ENCODE assay signal across 31 cellular contexts in genomic region chr20:39089029-39089428, GRCh38.
DNase-seq lines count a peak whose midpoint lies in the region; ATAC-seq and TF ChIP-seq lines count a peak whose summit lies in the region.
"Had no signal": no experiment of that assay in that cellular context is flagged by ENCODE, and none has a peak within 500 bp of the region (broad histone marks: within the 10 kb centered on the region; RNA-seq: fewer than 3 reads in every experiment).

No MANE protein-coding gene starts in this region.

- H3K4me1 Mint-ChIP-seq in Caco-2 (ENCODE audit: low read depth, unreplicated experiment) (no peaks in the 10 kb centered on the region), immature natural killer cell (peaks cover 9 to 16% of the 10 kb centered on the region in 2 donors), T-helper 17 cell (peaks cover 5% of the 10 kb centered on the region)
- H3K4me1 Mint-ChIP-seq in activated CD8-positive, alpha-beta T cell treated with anti-CD3 and anti-CD28 coated beads, Interleukin-2, amount 10 ng/mL, durations not matched to agents 7 days and 5 days (ENCODE audit: low read depth): no peaks in the 10 kb centered on the region

- TF ChIP-seq CTCF in Caco-2 (IDR thresholded peaks at IDR 0.05; ENCODE audit: insufficient read depth in 1 of 2, low read depth in 1 of 2, low read length in 1 of 2, severe bottlenecking in 1 of 2, unreplicated experiment in 1 of 2) (no peak), HEK293 (tag by site-specific recombination; IDR thresholded peaks at IDR 0.05) (no peak)

- H3K27me3 Mint-ChIP-seq in Caco-2 (ENCODE audit: insufficient read depth, unreplicated experiment) (peaks cover 18% of the 10 kb centered on the region), immature natural killer cell (ENCODE audit: low read depth in 3 of 3) (peaks cover 0 to 6% (median 4%) of the 10 kb centered on the region in 3 donors), T-helper 17 cell (peaks cover 43% of the 10 kb centered on the region)
- H3K27me3 Mint-ChIP-seq in activated CD8-positive, alpha-beta T cell treated with anti-CD3 and anti-CD28 coated beads, Interleukin-2, amount 10 ng/mL, durations not matched to agents 7 days and 5 days (ENCODE audit: low read depth): peaks cover 5% of the 10 kb centered on the region

- no TSS peak for BruUV-seq in Caco-2 (replicated peaks; lab: Mats Ljungman, UMichigan)

- H3K36me3 Mint-ChIP-seq in Caco-2 (ENCODE audit: insufficient read depth, unreplicated experiment) (peaks cover 26% of the 10 kb centered on the region), immature natural killer cell (peaks cover 5 to 7% (median 5%) of the 10 kb centered on the region in 3 donors), T-helper 17 cell (ENCODE audit: low read depth) (peaks cover 6% of the 10 kb centered on the region)
- H3K36me3 Mint-ChIP-seq in activated CD8-positive, alpha-beta T cell treated with anti-CD3 and anti-CD28 coated beads, Interleukin-2, amount 10 ng/mL, durations not matched to agents 7 days and 5 days (ENCODE audit: low read depth): no peaks in the 10 kb centered on the region
- H3K36me3 Mint-ChIP-seq: brain had no signal

- peak overlapping the region; percentile 77 for H3K27ac Mint-ChIP-seq in Caco-2 (ENCODE audit: unreplicated experiment)
- H3K27ac Mint-ChIP-seq in activated CD8-positive, alpha-beta T cell treated with anti-CD3 and anti-CD28 coated beads, Interleukin-2, amount 10 ng/mL, durations not matched to agents 7 days and 5 days: no peak overlapping the region
- peak overlapping the region in 5 of 6 donors; percentile 24 to 80 (median 60) for H3K27ac Mint-ChIP-seq in immature natural killer cell
- H3K27ac Mint-ChIP-seq in T-helper 17 cell: no peak overlapping the region

- intact Hi-C loops in Caco-2 (cut with micrococcal nuclease; ENCODE audit: unreplicated experiment): no loop called here
- intact Hi-C loops in left colon (cut with DNase I, micrococcal nuclease): no loop called here

- POLR2A ChIA-PET in Caco-2 (lab: Charles Lee): no interaction called here
- POLR2A ChIA-PET in HEK293 (lab: Yijun Ruan, JAX): no interaction called here
- POLR2A ChIA-PET in activated CD8-positive, alpha-beta T cell treated with anti-CD3 and anti-CD28 coated beads, Interleukin-2, amount 10 ng/mL, durations not matched to agents 7 days and 5 days (lab: Charles Lee): no interaction called here
- POLR2A ChIA-PET in HEK293T (lab: Yijun Ruan, JAX): no interaction called here

- DNase-seq in Caco-2: no peak
- DNase-seq in activated CD8-positive, alpha-beta T cell treated with anti-CD3 and anti-CD28 coated beads, Interleukin-2, amount 10 ng/mL, durations not matched to agents 7 days and 5 days: no peak
- peak in 1 of 3 donors; percentile 8 for DNase-seq in immature natural killer cell
- DNase-seq in T-helper 17 cell: no peak
- DNase-seq in DMS153 (lab: John Stamatoyannopoulos, UW): no peak
- DNase-seq in HEK293T (ENCODE audit: extremely low spot score): no peak
- no peak for DNase-seq in left colon
- DNase-seq: activated CD8-positive, alpha-beta memory T cell treated with anti-CD3 and anti-CD28 coated beads for 24 hours; activated naive CD4-positive, alpha-beta T cell; activated T-cell treated with anti-CD3 and anti-CD28 coated beads, Interleukin-2, amount 50 U/mL, for 1 hour; amniotic stem cell; cerebellar nuclear complex; dermis blood vessel endothelial cell; DMS79 treated with DMSO at 0.1 percent for 48 hours; foreskin fibroblast; GM23248; naive thymus-derived CD8-positive, alpha-beta T cell; NCI-H2081; NCI-H524 treated with DMSO at 0.1 percent for 48 hours; PC-9; Right ventricle myocardium superior; stimulated activated CD4-positive, alpha-beta T cell treated with anti-CD3 and anti-CD28 coated beads, Interleukin-4, amount 100 ng/mL, for 1 hour; substantia nigra; T-helper 9 cell; upper lobe of right lung had no signal

- H3K4me3 Mint-ChIP-seq in Caco-2 (ENCODE audit: unreplicated experiment): peak overlapping the region; percentile 29
- H3K4me3 Mint-ChIP-seq in activated CD8-positive, alpha-beta T cell treated with anti-CD3 and anti-CD28 coated beads, Interleukin-2, amount 10 ng/mL, durations not matched to agents 7 days and 5 days: no peak overlapping the region
- peak overlapping the region in 1 of 5 donors; percentile 5 for H3K4me3 Mint-ChIP-seq in immature natural killer cell
- no peak overlapping the region for H3K4me3 Mint-ChIP-seq in T-helper 17 cell
- H3K4me3 Mint-ChIP-seq: brain; naive thymus-derived CD8-positive, alpha-beta T cell had no signal

- H3K4me1 ChIP-seq in Caco-2 (no peaks in the 10 kb centered on the region), HEK293 (ENCODE audit: control insufficient read depth, insufficient read depth, low read length) (no peaks in the 10 kb centered on the region)
- H3K4me1 ChIP-seq: BLaER1, esophagus muscularis mucosa, upper lobe of right lung had no signal

- ATAC-seq in activated CD8-positive, alpha-beta T cell treated with anti-CD3 and anti-CD28 coated beads, Interleukin-2, amount 10 ng/mL, durations not matched to agents 7 days and 5 days: peak; percentile 85
- ATAC-seq in T-helper 17 cell (no peak), left colon (no peak)
- ATAC-seq: K562; naive thymus-derived CD8-positive, alpha-beta T cell; upper lobe of right lung had no signal

- CTCF ChIA-PET in Caco-2 (lab: Charles Lee): interaction anchor here (0.7 kb wide), 2 partner anchors 167 to 1353 kb away, joined by 3 to 4 read pairs; no protein-coding TSS in a partner anchor
- CTCF ChIA-PET in HEK293 (lab: Yijun Ruan, JAX): interaction anchor here (0.6 to 0.8 kb wide), 2 partner anchors 13 to 39 kb away, joined by 3 to 4 read pairs; no protein-coding TSS in a partner anchor
- CTCF ChIA-PET in activated CD8-positive, alpha-beta T cell treated with anti-CD3 and anti-CD28 coated beads, Interleukin-2, amount 10 ng/mL, durations not matched to agents 7 days and 5 days (lab: Charles Lee): interaction anchor here (1.3 kb wide), 2 partner anchors 10 to 39 kb away, joined by 3 read pairs; no protein-coding TSS in a partner anchor
- CTCF ChIA-PET in HEK293T (lab: Yijun Ruan, JAX): interaction anchor here (1.1 kb wide), 1 partner anchor 23 kb away, joined by 3 read pairs; no protein-coding TSS in a partner anchor

- H3K27ac ChIP-seq in HEK293 (ENCODE audit: extremely low read depth, low read depth, low read length): no peak overlapping the region
- H3K27ac ChIP-seq: BLaER1, esophagus muscularis mucosa, GM23248, PC-9, upper lobe of right lung had no signal

- H3K36me3 ChIP-seq in Caco-2 (ENCODE audit: control insufficient read depth, insufficient read depth, low read length): no peaks in the 10 kb centered on the region
- H3K36me3 ChIP-seq in HEK293 (ENCODE audit: control insufficient read depth in 2 of 2, insufficient read depth in 1 of 2, low read length in 2 of 2): no peaks in the 10 kb centered on the region
- H3K36me3 ChIP-seq: BLaER1, esophagus muscularis mucosa, upper lobe of right lung had no signal

- H3K9me3 ChIP-seq in Caco-2: peaks cover 26% of the 10 kb centered on the region
- H3K9me3 ChIP-seq in HEK293 (ENCODE audit: control insufficient read depth, insufficient read depth, low read depth, low read length): no peaks in the 10 kb centered on the region
- no peaks in the 10 kb centered on the region for H3K9me3 ChIP-seq in T-helper 17 cell (ENCODE audit: control insufficient read depth, low read length, poor library complexity, severe bottlenecking)
- H3K9me3 ChIP-seq: esophagus muscularis mucosa, upper lobe of right lung had no signal

- H3K27me3 ChIP-seq in Caco-2 (replicated peaks; ENCODE audit: control insufficient read depth, insufficient read depth, low read length): peaks cover 4% of the 10 kb centered on the region; the same call in 1 of the 2 replicates
- H3K27me3 ChIP-seq: BLaER1, upper lobe of right lung had no signal

- H3K9me3 Mint-ChIP-seq in Caco-2 (ENCODE audit: unreplicated experiment) (peaks cover 28% of the 10 kb centered on the region), immature natural killer cell (no peaks in the 10 kb centered on the region)
- no peaks in the 10 kb centered on the region for H3K9me3 Mint-ChIP-seq in activated CD8-positive, alpha-beta T cell treated with anti-CD3 and anti-CD28 coated beads, Interleukin-2, amount 10 ng/mL, durations not matched to agents 7 days and 5 days (ENCODE audit: insufficient read depth)

- H3K4me3 ChIP-seq in Caco-2 (ENCODE audit: low read depth, low read length) (no peak overlapping the region), HEK293 (ENCODE audit: low read depth, low read length) (no peak overlapping the region)
- H3K4me3 ChIP-seq: BLaER1, esophagus muscularis mucosa, GM23248, K562, lung, PC-9, upper lobe of right lung had no signal

TF ChIP-seq in HEK293, 187 proteins besides CTCF, POLR2A, EP300 and RAD21 (continues in another document):
- TF ChIP-seq KLF17 (tag by site-specific recombination; IDR thresholded peaks at IDR 0.05) (no peak), ZNF561 (tag by site-specific recombination; IDR thresholded peaks at IDR 0.05; ENCODE audit: borderline replicate concordance) (no peak), ZBTB17 (tag by site-specific recombination; IDR thresholded peaks at IDR 0.05) (0 out of 2 replicates have a peak, but pooled peaks have one; percentile 17), KLF7 (tag by site-specific recombination; IDR thresholded peaks at IDR 0.05; ENCODE audit: borderline replicate concordance) (no peak)

TF ChIP-seq in HEK293T, 16 proteins besides CTCF, POLR2A, EP300 and RAD21:
- TF ChIP-seq LEF1 (IDR thresholded peaks at IDR 0.05; ENCODE audit: borderline replicate concordance): no peak
- no peak for TF ChIP-seq BHLHE40 (IDR thresholded peaks at IDR 0.05; ENCODE audit: borderline replicate concordance)
- no peak for TF ChIP-seq FOXK2 (IDR thresholded peaks at IDR 0.05)
- TF ChIP-seq SUZ12 (IDR thresholded peaks at IDR 0.05): no peak
- TF ChIP-seq PKNOX1 (IDR thresholded peaks at IDR 0.05): no peak
- TF ChIP-seq CTBP1 (IDR thresholded peaks at IDR 0.05; ENCODE audit: borderline replicate concordance): no peak
- TF ChIP-seq FOXM1 (IDR thresholded peaks at IDR 0.05; ENCODE audit: borderline replicate concordance): no peak
- TF ChIP-seq HDGF (IDR thresholded peaks at IDR 0.05; ENCODE audit: borderline replicate concordance): no peak
- TF ChIP-seq ARNT (IDR thresholded peaks at IDR 0.05): no peak
- no peak for TF ChIP-seq L3MBTL2 (conservative IDR thresholded peaks at IDR 0.05)
- no peak for TF ChIP-seq SP1 (IDR thresholded peaks at IDR 0.05)
TF ChIP-seq in HEK293T: peak in this region for 0.

Comparison
In these comparisons a context has a peak if more than half of its experiments do, and no peak if none do; other contexts are left out.
1. H3K27ac Mint-ChIP-seq: peak in Caco-2 (single experiment) and immature natural killer cell (5 of 6); none in activated CD8-positive, alpha-beta T cell treated with anti-CD3 and anti-CD28 coated beads, Interleukin-2, amount 10 ng/mL, durations not matched to agents 7 days and 5 days (single experiment) and T-helper 17 cell (single experiment).